13 cellular contexts compared by ENCODE assay signal in the genomic region with DNA sequence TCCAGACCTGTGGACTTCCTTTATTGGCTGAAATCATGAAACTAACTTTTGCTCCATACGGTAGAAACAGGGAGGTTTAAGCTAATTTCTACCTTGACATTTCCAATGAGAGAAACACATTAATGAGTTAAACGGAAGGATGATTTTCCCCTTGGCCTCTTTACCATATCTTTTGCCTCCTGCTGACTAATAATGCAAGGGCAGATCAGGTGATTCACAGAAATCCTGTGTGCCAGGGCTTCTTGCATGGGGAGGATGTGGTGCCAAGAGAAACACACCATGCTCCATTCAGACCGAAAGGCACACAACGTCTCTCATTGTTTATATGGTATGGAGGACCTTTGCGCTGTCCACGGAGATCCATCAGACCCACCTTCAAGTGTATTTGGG. TPM values are rescaled to one million over a fixed set of nuclear protein-coding genes. Genes with fewer than 3 reads are reported as not detected.
DNase-seq lines count a peak whose midpoint lies in the region; ATAC-seq and TF ChIP-seq lines count a peak whose summit lies in the region.
"Had no signal": no experiment of that assay in that cellular context is flagged by ENCODE, and none has a peak within 500 bp of the region (broad histone marks: within the 10 kb centered on the region; RNA-seq: fewer than 3 reads in every experiment).

No MANE protein-coding gene starts in this region.

- intact Hi-C loops in right cardiac atrium (cut with DNase I), result no loop called here
- intact Hi-C loops in Right ventricle myocardium inferior (cut with DNase I), result no loop called here
- intact Hi-C loops in breast epithelium (cut with DNase I; ENCODE audit: low total_unique reads), result no loop called here
- intact Hi-C loops in naive thymus-derived CD4-positive, alpha-beta T cell (cut with micrococcal nuclease), result no loop called here

- CTCF ChIA-PET in activated CD8-positive, alpha-beta memory T cell treated with anti-CD3 and anti-CD28 coated beads, Interleukin-2, amount 10 ng/mL, durations not matched to agents 7 days and 5 days (lab: Charles Lee), result no interaction called here
- CTCF ChIA-PET in naive thymus-derived CD4-positive, alpha-beta T cell (lab: Charles Lee), result no interaction called here

- H3K27me3 ChIP-seq in right cardiac atrium (ENCODE audit: control insufficient read depth, insufficient read depth) (no peaks in the 10 kb centered on the region), breast epithelium (no peaks in the 10 kb centered on the region), mucosa of rectum (ENCODE audit: control insufficient read depth in 2 of 2, insufficient read depth in 2 of 2, low read length in 2 of 2) (no peaks in the 10 kb centered on the region)
- no peaks in the 10 kb centered on the region for H3K27me3 ChIP-seq in naive thymus-derived CD4-positive, alpha-beta T cell (ENCODE audit: control insufficient read depth in 2 of 2, insufficient read depth in 2 of 2, low read length in 2 of 2)

- peaks cover 5% of the 10 kb centered on the region for H3K4me1 Mint-ChIP-seq in activated CD8-positive, alpha-beta memory T cell treated with anti-CD3 and anti-CD28 coated beads, Interleukin-2, amount 10 ng/mL, durations not matched to agents 7 days and 5 days
- peaks cover 0 to 7% (median 2%) of the 10 kb centered on the region in 7 donors for H3K4me1 Mint-ChIP-seq in naive thymus-derived CD4-positive, alpha-beta T cell

- no peaks in the 10 kb centered on the region for H3K36me3 ChIP-seq in breast epithelium
- no peaks in the 10 kb centered on the region for H3K36me3 ChIP-seq in mucosa of rectum (ENCODE audit: control insufficient read depth in 2 of 2, insufficient read depth in 2 of 2, low read length in 2 of 2)
- H3K36me3 ChIP-seq in naive thymus-derived CD4-positive, alpha-beta T cell (ENCODE audit: control insufficient read depth in 2 of 3, insufficient read depth in 3 of 3, low read length in 3 of 3), result no peaks in the 10 kb centered on the region
- H3K36me3 ChIP-seq: heart right ventricle had no signal

- H3K9me3 Mint-ChIP-seq in activated CD8-positive, alpha-beta memory T cell treated with anti-CD3 and anti-CD28 coated beads, Interleukin-2, amount 10 ng/mL, durations not matched to agents 7 days and 5 days (ENCODE audit: low read depth), result no peaks in the 10 kb centered on the region
- H3K9me3 Mint-ChIP-seq in naive thymus-derived CD4-positive, alpha-beta T cell, result peaks cover 0 to 18% (median 3%) of the 10 kb centered on the region in 11 donors

- ATAC-seq in right cardiac atrium, result peak; percentile 56 to 63
- no peak for ATAC-seq in Right ventricle myocardium inferior
- ATAC-seq in activated CD8-positive, alpha-beta memory T cell treated with anti-CD3 and anti-CD28 coated beads, Interleukin-2, amount 10 ng/mL, durations not matched to agents 7 days and 5 days, result no peak
- ATAC-seq in naive thymus-derived CD4-positive, alpha-beta T cell, result no peak

- H3K4me3 ChIP-seq in right cardiac atrium (ENCODE audit: low read length), result no peak overlapping the region
- H3K4me3 ChIP-seq in breast epithelium, result no peak overlapping the region
- H3K4me3 ChIP-seq in mucosa of rectum (ENCODE audit: low read length in 2 of 2), result no peak overlapping the region
- no peak overlapping the region for H3K4me3 ChIP-seq in naive thymus-derived CD4-positive, alpha-beta T cell (ENCODE audit: low read length)
- H3K4me3 ChIP-seq: heart right ventricle had no signal

- TF ChIP-seq POLR2A in breast epithelium (IDR thresholded peaks at IDR 0.05), result no peak

- H3K36me3 Mint-ChIP-seq in activated CD8-positive, alpha-beta memory T cell treated with anti-CD3 and anti-CD28 coated beads, Interleukin-2, amount 10 ng/mL, durations not matched to agents 7 days and 5 days, result no peaks in the 10 kb centered on the region
- no peaks in the 10 kb centered on the region for H3K36me3 Mint-ChIP-seq in naive thymus-derived CD4-positive, alpha-beta T cell

- H3K4me1 ChIP-seq in right cardiac atrium (ENCODE audit: control insufficient read depth, insufficient read depth, low read length) (peaks cover 2% of the 10 kb centered on the region), breast epithelium (peaks cover 0 to 4% of the 10 kb centered on the region in 2 donors), mucosa of rectum (ENCODE audit: control insufficient read depth in 2 of 2, insufficient read depth in 2 of 2, low read length in 2 of 2) (peaks cover 15 to 19% of the 10 kb centered on the region in 2 donors)
- no peaks in the 10 kb centered on the region for H3K4me1 ChIP-seq in naive thymus-derived CD4-positive, alpha-beta T cell (ENCODE audit: control insufficient read depth in 2 of 2, insufficient read depth in 2 of 2, low read length in 2 of 2)

- WGBS in right cardiac atrium, result 63% methylated on average over 6 of the region's 6 CpGs

- DNase-seq in right cardiac atrium (no peak), Right ventricle myocardium inferior (ENCODE audit: missing footprints) (no peak), breast epithelium (ENCODE audit: low spot score in 2 of 2) (peak in 1 of 2 donors; percentile 47), GF-D8 (lab: John Stamatoyannopoulos, UW) (no peak), NCI-H69 (lab: John Stamatoyannopoulos, UW) (no peak)
- no peak for DNase-seq in activated CD8-positive, alpha-beta memory T cell treated with anti-CD3 and anti-CD28 coated beads, Interleukin-2, amount 10 ng/mL, durations not matched to agents 7 days and 5 days
- no peak for DNase-seq in naive thymus-derived CD4-positive, alpha-beta T cell
- DNase-seq: cortex of kidney, KG1, NCI-H2227 treated with DMSO at 0.1 percent for 48 hours had no signal

- H3K9me3 ChIP-seq in right cardiac atrium (ENCODE audit: control insufficient read depth, low read length), result no peaks in the 10 kb centered on the region
- no peaks in the 10 kb centered on the region for H3K9me3 ChIP-seq in breast epithelium
- no peaks in the 10 kb centered on the region for H3K9me3 ChIP-seq in mucosa of rectum (ENCODE audit: control insufficient read depth in 2 of 2, low read length in 2 of 2)
- no peaks in the 10 kb centered on the region for H3K9me3 ChIP-seq in naive thymus-derived CD4-positive, alpha-beta T cell (ENCODE audit: control insufficient read depth in 2 of 3, low read length in 3 of 3)

- peak overlapping the region; percentile 10 to 60 for H3K9ac ChIP-seq in mucosa of rectum (ENCODE audit: low read depth in 1 of 2, low read length in 2 of 2)

- POLR2A ChIA-PET in naive thymus-derived CD4-positive, alpha-beta T cell (lab: Charles Lee), result no interaction called here

- no peak overlapping the region for H3K4me3 Mint-ChIP-seq in activated CD8-positive, alpha-beta memory T cell treated with anti-CD3 and anti-CD28 coated beads, Interleukin-2, amount 10 ng/mL, durations not matched to agents 7 days and 5 days
- H3K4me3 Mint-ChIP-seq in naive thymus-derived CD4-positive, alpha-beta T cell, result no peak overlapping the region

- H3K27ac ChIP-seq in right cardiac atrium (ENCODE audit: low read length) (no peak overlapping the region), breast epithelium (peak overlapping the region; percentile 62 to 79), mucosa of rectum (ENCODE audit: low read depth in 2 of 2, low read length in 2 of 2) (peak overlapping the region; percentile 83)
- H3K27ac ChIP-seq in naive thymus-derived CD4-positive, alpha-beta T cell (ENCODE audit: low read depth, low read length), result no peak overlapping the region
- H3K27ac ChIP-seq: heart right ventricle had no signal

- H3K27ac Mint-ChIP-seq in activated CD8-positive, alpha-beta memory T cell treated with anti-CD3 and anti-CD28 coated beads, Interleukin-2, amount 10 ng/mL, durations not matched to agents 7 days and 5 days, result no peak overlapping the region
- H3K27ac Mint-ChIP-seq in naive thymus-derived CD4-positive, alpha-beta T cell, result no peak overlapping the region

- TF ChIP-seq CTCF in breast epithelium (IDR thresholded peaks at IDR 0.05), result no peak

- peaks cover 7% of the 10 kb centered on the region for H3K27me3 Mint-ChIP-seq in activated CD8-positive, alpha-beta memory T cell treated with anti-CD3 and anti-CD28 coated beads, Interleukin-2, amount 10 ng/mL, durations not matched to agents 7 days and 5 days
- peaks cover 0 to 35% (median 0%) of the 10 kb centered on the region in 5 donors for H3K27me3 Mint-ChIP-seq in naive thymus-derived CD4-positive, alpha-beta T cell

RNA-seq across cellular contexts. Expression of gene PRLR, which starts 17.4 kb away (rescaled TPM):
- total RNA-seq in right cardiac atrium (1 to 10 TPM in 2 of 4 donors, under 1 TPM in 2; 0.88 to 1.7 (median 1.3) TPM), Right ventricle myocardium inferior (0.38 TPM), breast epithelium (10 to 100 TPM in 2 of 3 donors, 1 to 10 TPM in 1; 2.6 to 78.0 (median 28.8) TPM)
- polyA plus RNA-seq in right cardiac atrium, result 0.20 TPM
- under 1 TPM in 1 of 2 experiments, not detected in 1; 0.14 TPM for total RNA-seq in activated CD8-positive, alpha-beta memory T cell treated with anti-CD3 and anti-CD28 coated beads, Interleukin-2, amount 10 ng/mL, durations not matched to agents 7 days and 5 days
- total RNA-seq in naive thymus-derived CD4-positive, alpha-beta T cell, result 1 to 10 TPM in 1 of 5 experiments, under 1 TPM in 1, not detected in 3; 0.03 to 1.4 TPM
- polyA plus RNA-seq in naive thymus-derived CD4-positive, alpha-beta T cell, result not detected
- polyA plus RNA-seq: AG04450 had no signal

Comparison
In these comparisons a context has a peak if more than half of its experiments do, and no peak if none do; other contexts are left out.
1. ATAC-seq: peak in right cardiac atrium (2 of 2); none in Right ventricle myocardium inferior (single experiment), activated CD8-positive, alpha-beta memory T cell treated with anti-CD3 and anti-CD28 coated beads, Interleukin-2, amount 10 ng/mL, durations not matched to agents 7 days and 5 days (single experiment) and naive thymus-derived CD4-positive, alpha-beta T cell (single experiment).
2. H3K27ac ChIP-seq: peak in breast epithelium (2 of 2) and mucosa of rectum (2 of 2); none in right cardiac atrium (single experiment) and naive thymus-derived CD4-positive, alpha-beta T cell (single experiment).